ENCODE assay signal across 9 cellular contexts in the genomic region with DNA sequence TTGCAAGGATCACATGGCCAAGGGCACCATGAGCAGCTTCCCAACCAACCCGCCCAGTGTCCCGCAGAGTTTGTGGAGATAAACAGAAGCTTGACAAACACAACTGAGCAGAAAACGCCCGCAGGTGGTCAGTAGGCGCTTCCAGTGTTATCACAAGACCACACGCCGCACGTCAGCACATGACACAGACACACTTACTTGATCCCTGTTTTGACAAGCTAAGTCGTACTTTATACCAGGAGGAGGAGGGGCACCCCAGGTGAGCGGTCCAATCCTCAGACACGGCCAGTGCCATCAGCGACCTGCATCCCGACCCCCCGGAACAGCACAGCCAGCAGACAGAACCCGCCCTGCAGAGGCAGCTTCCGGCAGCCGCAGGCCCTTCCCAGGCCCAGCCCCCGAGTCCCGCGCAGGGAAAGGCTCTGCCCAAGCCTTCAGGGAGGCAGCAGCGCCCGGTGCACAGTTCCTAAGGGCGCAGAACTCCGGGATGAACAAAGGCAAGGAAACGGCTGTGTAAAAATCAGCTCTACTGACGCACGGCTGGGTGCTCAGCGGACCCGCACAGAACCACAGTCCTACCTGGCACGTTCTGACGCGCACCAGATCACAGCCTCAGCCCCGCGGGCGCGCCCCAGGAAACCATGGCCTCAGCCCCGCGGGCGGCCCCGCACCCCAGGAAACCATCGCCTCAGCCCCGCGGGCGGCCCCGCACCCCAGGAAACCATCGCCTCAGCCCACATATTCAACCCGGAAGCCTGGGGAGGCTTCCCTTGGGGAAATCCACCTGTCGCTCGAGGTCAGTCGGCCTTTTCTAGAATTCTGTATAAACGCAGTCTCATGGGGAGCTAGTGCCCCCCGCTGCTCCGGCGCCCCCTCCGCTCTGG. TPM values are rescaled to one million over a fixed set of nuclear protein-coding genes. Genes with fewer than 3 reads are reported as not detected.
DNase-seq lines count a peak whose midpoint lies in the region; ATAC-seq and TF ChIP-seq lines count a peak whose summit lies in the region.
"Had no signal": no experiment of that assay in that cellular context is flagged by ENCODE, and none has a peak within 500 bp of the region (broad histone marks: within the 10 kb centered on the region; RNA-seq: fewer than 3 reads in every experiment).

No MANE protein-coding gene starts in this region.

- POLR2A ChIA-PET in CD4-positive, alpha-beta T cell (lab: Charles Lee): interaction anchor here (1.0 to 2.0 kb wide), 9 partner anchors 11 to 111 kb away, joined by 3 to 18 read pairs (median 5); a partner anchor contains a TSS

- H3K27ac ChIP-seq in CD4-positive, alpha-beta T cell (ENCODE audit: low read depth, low read length): peak overlapping the region; percentile 89
- H3K27ac ChIP-seq in HUES64 (ENCODE audit: low read depth, low read length): 0 out of 2 replicates have a peak overlapping the region, but pooled peaks have one; percentile 18

- H3K27me3 ChIP-seq in CD4-positive, alpha-beta T cell (ENCODE audit: control insufficient read depth, insufficient read depth, low read length): no peaks in the 10 kb centered on the region
- H3K27me3 ChIP-seq in HUES64 (ENCODE audit: insufficient read depth, low read length) (no peaks in the 10 kb centered on the region), mononuclear cell (ENCODE audit: insufficient read depth, low read length) (no peaks in the 10 kb centered on the region)

- peaks cover 3% of the 10 kb centered on the region; the same call in 1 of the 2 replicates for H3K4me1 ChIP-seq in HUES64 (ENCODE audit: insufficient read depth, low read length)
- peaks cover 69% of the 10 kb centered on the region for H3K4me1 ChIP-seq in mononuclear cell (ENCODE audit: insufficient read depth, low read length)

- H3K27me3 Mint-ChIP-seq in CD4-positive, alpha-beta T cell: no peaks in the 10 kb centered on the region
- no peaks in the 10 kb centered on the region for H3K27me3 Mint-ChIP-seq in mesothelial cell of epicardium (ENCODE audit: low read depth)

- H3K9me3 ChIP-seq in CD4-positive, alpha-beta T cell (ENCODE audit: control insufficient read depth, low read length): no peaks in the 10 kb centered on the region
- H3K9me3 ChIP-seq in HUES64 (ENCODE audit: insufficient read depth, low read depth, low read length): no peaks in the 10 kb centered on the region
- H3K9me3 ChIP-seq in mononuclear cell (ENCODE audit: low read depth, low read length): no peaks in the 10 kb centered on the region

- no peaks in the 10 kb centered on the region for H3K36me3 ChIP-seq in HUES64 (ENCODE audit: insufficient read depth, low read length)

- H3K4me1 Mint-ChIP-seq in CD4-positive, alpha-beta T cell (ENCODE audit: low read depth): peaks cover 60% of the 10 kb centered on the region
- H3K4me1 Mint-ChIP-seq in mesothelial cell of epicardium: no peaks in the 10 kb centered on the region

- CTCF ChIA-PET in CD4-positive, alpha-beta T cell (lab: Charles Lee): interaction anchor here (0.7 to 1.2 kb wide), 3 partner anchors 27 to 90 kb away, joined by 3 read pairs; no protein-coding TSS in a partner anchor

- H3K4me3 ChIP-seq in HUES64 (ENCODE audit: low read length) (no peak overlapping the region), mononuclear cell (ENCODE audit: low read length) (peak overlapping the region; percentile 30)

- H3K27ac Mint-ChIP-seq in CD4-positive, alpha-beta T cell: peak overlapping the region; percentile 90
- H3K27ac Mint-ChIP-seq in mesothelial cell of epicardium: no peak overlapping the region

- TF ChIP-seq CTCF in CD4-positive, alpha-beta T cell (IDR thresholded peaks at IDR 0.05): no peak
- TF ChIP-seq CTCF in mesothelial cell of epicardium (IDR thresholded peaks at IDR 0.05; ENCODE audit: unreplicated experiment): no peak

- intact Hi-C loops in CD4-positive, alpha-beta T cell (cut with DNase I, micrococcal nuclease): loop anchor here in 1 of 2 experiments (2.0 kb wide), 1 partner anchor 28 kb away; a partner anchor contains a TSS

- H3K36me3 Mint-ChIP-seq in CD4-positive, alpha-beta T cell (ENCODE audit: low read depth): peaks cover 10% of the 10 kb centered on the region
- H3K36me3 Mint-ChIP-seq in mesothelial cell of epicardium: peaks cover 6% of the 10 kb centered on the region

- DNase-seq in CD4-positive, alpha-beta T cell: peak; percentile 56 to 85 (median 70)
- peak; percentile 62 to 66 for DNase-seq in activated T-cell treated with anti-CD3 and anti-CD28 coated beads, Interleukin-2, amount 50 U/mL, for 48 hours
- DNase-seq in mesothelial cell of epicardium (ENCODE audit: low spot score in 2 of 2, unreplicated experiment in 2 of 2) (no peak), midbrain (lab: John Stamatoyannopoulos, UW) (no peak)

- ATAC-seq in CD4-positive, alpha-beta T cell (ENCODE audit: poor library complexity): peak; percentile 80
- ATAC-seq in GM21576 (IDR thresholded peaks at IDR 0.05; ENCODE audit: unreplicated experiment) (no peak), GM21360 (IDR thresholded peaks at IDR 0.05; ENCODE audit: unreplicated experiment) (no peak)

- peak overlapping the region; percentile 77 for H3K4me3 Mint-ChIP-seq in CD4-positive, alpha-beta T cell
- H3K4me3 Mint-ChIP-seq in mesothelial cell of epicardium: no peak overlapping the region

- WGBS in HUES64: 87% methylated on average over 55 of the region's 55 CpGs

- H3K9ac ChIP-seq in HUES64 (ENCODE audit: low read depth, low read length): peak overlapping the region; percentile 16; the same call in 1 of the 2 replicates

- no peaks in the 10 kb centered on the region for H3K9me3 Mint-ChIP-seq in CD4-positive, alpha-beta T cell
- H3K9me3 Mint-ChIP-seq in mesothelial cell of epicardium: no peaks in the 10 kb centered on the region

RNA-seq across cellular contexts. Expression of a gene that starts 27.8 kb away (rescaled TPM):
- total RNA-seq in CD4-positive, alpha-beta T cell: 10 to 100 TPM; 24.7 to 26.3 TPM
- 23.7 TPM for polyA plus RNA-seq in HUES64 (2013, experiment 1 of 2)
- polyA plus RNA-seq in HUES64 (2013, experiment 2 of 2): 22.8 TPM
- total RNA-seq in mononuclear cell (35.8 TPM), mesothelial cell of epicardium (31.1 to 34.0 TPM (median 33.2 TPM) in 3 replicates)

RNA-seq across cellular contexts. Expression of a gene that starts 41.7 kb away (rescaled TPM):
- total RNA-seq in CD4-positive, alpha-beta T cell: not detected
- not detected for polyA plus RNA-seq in HUES64 (2013, experiment 1 of 2)
- not detected for polyA plus RNA-seq in HUES64 (2013, experiment 2 of 2)
- total RNA-seq in mononuclear cell (not detected), mesothelial cell of epicardium (2.1 to 3.3 TPM (median 2.7 TPM) in 3 replicates)
- total RNA-seq: activated CD8-positive, alpha-beta memory T cell treated with anti-CD3 and anti-CD28 coated beads for 36 hours had no signal

RNA-seq across cellular contexts. Expression of a gene that starts 44.3 kb away (rescaled TPM):
- total RNA-seq in CD4-positive, alpha-beta T cell: under 1 TPM in 1 of 2 experiments, not detected in 1; 0.42 TPM
- 0.70 TPM for polyA plus RNA-seq in HUES64 (2013, experiment 1 of 2)
- 0.70 TPM for polyA plus RNA-seq in HUES64 (2013, experiment 2 of 2)
- total RNA-seq in mononuclear cell (not detected), mesothelial cell of epicardium (3.6 to 4.8 TPM (median 4.7 TPM) in 3 replicates)
- total RNA-seq: activated CD8-positive, alpha-beta memory T cell treated with anti-CD3 and anti-CD28 coated beads for 36 hours had no signal

RNA-seq across cellular contexts. Expression of a gene that starts 45.6 kb away (rescaled TPM):
- total RNA-seq in CD4-positive, alpha-beta T cell: 10 to 100 TPM; 19.6 to 19.7 TPM
- 82.0 TPM for polyA plus RNA-seq in HUES64 (2013, experiment 1 of 2)
- 77.9 TPM for polyA plus RNA-seq in HUES64 (2013, experiment 2 of 2)
- total RNA-seq in mononuclear cell (19.9 TPM), mesothelial cell of epicardium (75.3 to 75.9 TPM (median 75.9 TPM) in 3 replicates)

RNA-seq across cellular contexts. Expression of a gene that starts 48.9 kb away (rescaled TPM):
- not detected for total RNA-seq in CD4-positive, alpha-beta T cell
- 0.25 TPM for polyA plus RNA-seq in HUES64 (2013, experiment 1 of 2)
- 0.19 TPM for polyA plus RNA-seq in HUES64 (2013, experiment 2 of 2)
- total RNA-seq in mononuclear cell: not detected
- total RNA-seq in mesothelial cell of epicardium: 3.4 to 4.0 TPM (median 3.5 TPM) in 3 replicates

Comparison
In these comparisons a context has a peak if more than half of its experiments do, and no peak if none do; other contexts are left out.
1. DNase-seq: peak in CD4-positive, alpha-beta T cell (10 of 10) and activated T-cell treated with anti-CD3 and anti-CD28 coated beads, Interleukin-2, amount 50 U/mL, for 48 hours (2 of 2); none in mesothelial cell of epicardium (0 of 2) and midbrain (single experiment).